Comparison of ENCODE assay signal across 2 cellular contexts in the genomic region with DNA sequence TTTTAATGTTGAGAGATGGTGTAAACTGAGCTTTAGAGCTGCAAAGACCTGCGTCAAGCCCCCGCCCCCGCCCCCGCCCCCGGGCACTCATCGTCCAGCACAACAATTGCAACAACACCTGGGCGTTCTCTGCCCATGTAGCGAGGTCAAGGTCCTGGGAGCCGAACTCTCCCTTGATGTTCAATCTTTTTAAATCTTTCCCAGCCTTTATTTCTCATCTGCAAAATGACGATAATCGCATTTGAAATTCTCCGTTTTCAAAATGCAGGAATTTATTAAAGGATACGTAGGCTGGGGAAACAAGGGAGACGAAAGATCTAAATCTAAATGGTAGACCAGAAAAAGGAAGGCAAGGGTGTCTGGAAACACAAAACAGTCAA.
TF ChIP-seq lines count a peak whose summit lies in the region.

No MANE protein-coding gene starts in this region.

TF ChIP-seq in Ishikawa, 13 proteins besides CTCF, POLR2A, EP300 and RAD21 (continued from another document):
- TF ChIP-seq REST (IDR thresholded peaks at IDR 0.05; ENCODE audit: low read depth) = no peak
- no peak for TF ChIP-seq NFIC (IDR thresholded peaks at IDR 0.05)
- TF ChIP-seq CEBPB (IDR thresholded peaks at IDR 0.05) = peak; percentile 35; the same call in 1 of the 2 replicates
- TF ChIP-seq, protein P1, sequence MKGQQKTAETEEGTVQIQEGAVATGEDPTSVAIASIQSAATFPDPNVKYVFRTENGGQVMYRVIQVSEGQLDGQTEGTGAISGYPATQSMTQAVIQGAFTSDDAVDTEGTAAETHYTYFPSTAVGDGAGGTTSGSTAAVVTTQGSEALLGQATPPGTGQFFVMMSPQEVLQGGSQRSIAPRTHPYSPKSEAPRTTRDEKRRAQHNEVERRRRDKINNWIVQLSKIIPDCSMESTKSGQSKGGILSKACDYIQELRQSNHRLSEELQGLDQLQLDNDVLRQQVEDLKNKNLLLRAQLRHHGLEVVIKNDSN (IDR thresholded peaks at IDR 0.05) = no peak
- 0 out of 2 replicates have a peak, but pooled peaks have one; percentile 17 for TF ChIP-seq TAF1 (IDR thresholded peaks at IDR 0.05; ENCODE audit: low read depth)
- no peak for TF ChIP-seq TCF12 (IDR thresholded peaks at IDR 0.05; ENCODE audit: low read depth)
- TF ChIP-seq, protein P2, sequence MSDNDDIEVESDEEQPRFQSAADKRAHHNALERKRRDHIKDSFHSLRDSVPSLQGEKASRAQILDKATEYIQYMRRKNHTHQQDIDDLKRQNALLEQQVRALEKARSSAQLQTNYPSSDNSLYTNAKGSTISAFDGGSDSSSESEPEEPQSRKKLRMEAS (IDR thresholded peaks at IDR 0.05) = no peak
TF ChIP-seq in Ishikawa: peak in this region for 2.

TF ChIP-seq in K562, 482 proteins besides CTCF, POLR2A, EP300 and RAD21 (continued from another document and continues in another):
- TF ChIP-seq CTCFL (IDR thresholded peaks at IDR 0.05; ENCODE audit: borderline replicate concordance, insufficient read depth, low read depth, low read length, poor library complexity, severe bottlenecking) = no peak
- TF ChIP-seq SIRT6 (IDR thresholded peaks at IDR 0.05; ENCODE audit: low read depth, low read length) = no peak
- TF ChIP-seq, protein P3, sequence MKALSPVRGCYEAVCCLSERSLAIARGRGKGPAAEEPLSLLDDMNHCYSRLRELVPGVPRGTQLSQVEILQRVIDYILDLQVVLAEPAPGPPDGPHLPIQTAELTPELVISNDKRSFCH (CRISPR knock-in tag; IDR thresholded peaks at IDR 0.05) = no peak
- TF ChIP-seq, protein P3 (tag; IDR thresholded peaks at IDR 0.05) = no peak
- TF ChIP-seq GABPB1 (CRISPR knock-in tag; IDR thresholded peaks at IDR 0.05) = no peak
- no peak for TF ChIP-seq DDX20 (tag; IDR thresholded peaks at IDR 0.05; ENCODE audit: low read depth)
- TF ChIP-seq, protein P4, sequence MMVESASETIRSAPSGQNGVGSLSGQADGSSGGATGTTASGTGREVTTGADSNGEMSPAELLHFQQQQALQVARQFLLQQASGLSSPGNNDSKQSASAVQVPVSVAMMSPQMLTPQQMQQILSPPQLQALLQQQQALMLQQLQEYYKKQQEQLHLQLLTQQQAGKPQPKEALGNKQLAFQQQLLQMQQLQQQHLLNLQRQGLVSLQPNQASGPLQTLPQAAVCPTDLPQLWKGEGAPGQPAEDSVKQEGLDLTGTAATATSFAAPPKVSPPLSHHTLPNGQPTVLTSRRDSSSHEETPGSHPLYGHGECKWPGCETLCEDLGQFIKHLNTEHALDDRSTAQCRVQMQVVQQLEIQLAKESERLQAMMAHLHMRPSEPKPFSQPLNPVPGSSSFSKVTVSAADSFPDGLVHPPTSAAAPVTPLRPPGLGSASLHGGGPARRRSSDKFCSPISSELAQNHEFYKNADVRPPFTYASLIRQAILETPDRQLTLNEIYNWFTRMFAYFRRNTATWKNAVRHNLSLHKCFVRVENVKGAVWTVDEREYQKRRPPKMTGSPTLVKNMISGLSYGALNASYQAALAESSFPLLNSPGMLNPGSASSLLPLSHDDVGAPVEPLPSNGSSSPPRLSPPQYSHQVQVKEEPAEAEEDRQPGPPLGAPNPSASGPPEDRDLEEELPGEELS (CRISPR knock-in tag; IDR thresholded peaks at IDR 0.05; ENCODE audit: borderline replicate concordance) = no peak
- TF ChIP-seq FOXA3 (CRISPR knock-in tag; conservative IDR thresholded peaks at IDR 0.05 in 1 of 2, IDR thresholded peaks at IDR 0.05 in 1 of 2) = no peak
- no peak for TF ChIP-seq KAT2B (IDR thresholded peaks at IDR 0.05; ENCODE audit: low read depth, low read length)
- TF ChIP-seq ZNF695 (CRISPR knock-in tag; IDR thresholded peaks at IDR 0.05) = no peak
- TF ChIP-seq ZBTB33 (CRISPR knock-in tag; IDR thresholded peaks at IDR 0.05) = no peak
- TF ChIP-seq NR3C1 (CRISPR knock-in tag; IDR thresholded peaks at IDR 0.05) = no peak
- TF ChIP-seq PHB (CRISPR knock-in tag; IDR thresholded peaks at IDR 0.05) = no peak
- no peak for TF ChIP-seq ETS2 (tag; IDR thresholded peaks at IDR 0.05; ENCODE audit: borderline replicate concordance, poor library complexity, severe bottlenecking)
- TF ChIP-seq ZNF584 (CRISPR knock-in tag; IDR thresholded peaks at IDR 0.05; ENCODE audit: low read depth) = no peak
- TF ChIP-seq POU5F1 (IDR thresholded peaks at IDR 0.05; ENCODE audit: borderline replicate concordance, low read depth, low read length, partially characterized antibody) = no peak
- TF ChIP-seq SRSF7 (optimal IDR thresholded peaks at IDR 0.05; ENCODE audit: low read depth, low read length) = no peak
- TF ChIP-seq PHB2 (IDR thresholded peaks at IDR 0.05; ENCODE audit: low read depth) = no peak
- TF ChIP-seq ARID3B (CRISPR knock-in tag; IDR thresholded peaks at IDR 0.05; ENCODE audit: borderline replicate concordance) = no peak
- 0 out of 2 replicates have a peak, but pooled peaks have one; percentile 6 for TF ChIP-seq PHF21A (IDR thresholded peaks at IDR 0.05; ENCODE audit: borderline replicate concordance, low read depth)
- no peak for TF ChIP-seq CHCHD3 (CRISPR knock-in tag; IDR thresholded peaks at IDR 0.05)
- TF ChIP-seq AFF1 (IDR thresholded peaks at IDR 0.05; ENCODE audit: low read depth in 1 of 2, partially characterized antibody in 2 of 2) = peak in 1 of 2 experiments; percentile 63
- 0 out of 2 replicates have a peak, but pooled peaks have one; percentile 34 for TF ChIP-seq MECOM (CRISPR knock-in tag; IDR thresholded peaks at IDR 0.05)
- TF ChIP-seq MTA1 (IDR thresholded peaks at IDR 0.05; ENCODE audit: borderline replicate concordance) = no peak
- TF ChIP-seq HMG20B (CRISPR knock-in tag; IDR thresholded peaks at IDR 0.05) = 0 out of 2 replicates have a peak, but pooled peaks have one; percentile 44
- peak; percentile 42; the same call in 1 of the 2 replicates for TF ChIP-seq NFIC (IDR thresholded peaks at IDR 0.05)
- TF ChIP-seq ZNF717 (CRISPR knock-in tag; IDR thresholded peaks at IDR 0.05) = no peak
- TF ChIP-seq ZNF586 (CRISPR knock-in tag; conservative IDR thresholded peaks at IDR 0.05) = no peak
- TF ChIP-seq MBD1 (CRISPR knock-in tag; IDR thresholded peaks at IDR 0.05) = no peak
- TF ChIP-seq TEAD2 (tag; IDR thresholded peaks at IDR 0.05) = 0 out of 2 replicates have a peak, but pooled peaks have one; percentile 16
- peak in 1 of 2 experiments; percentile 46; a peak in 1 of 4 replicates for TF ChIP-seq HDAC1 (IDR thresholded peaks at IDR 0.05)
- TF ChIP-seq HLTF (IDR thresholded peaks at IDR 0.05) = no peak
- no peak for TF ChIP-seq ZNF184 (CRISPR knock-in tag; IDR thresholded peaks at IDR 0.05)
- TF ChIP-seq TAF7 (tag; IDR thresholded peaks at IDR 0.05) = peak; percentile 71; the same call in 1 of the 2 replicates
- TF ChIP-seq NRF1 (conservative IDR thresholded peaks at IDR 0.05 in 1 of 2, IDR thresholded peaks at IDR 0.05 in 1 of 2) = no peak
- TF ChIP-seq ARID1B (IDR thresholded peaks at IDR 0.05) = peak; percentile 54; the same call in 1 of the 2 replicates
- TF ChIP-seq SAFB2 (IDR thresholded peaks at IDR 0.05; ENCODE audit: borderline replicate concordance, low read depth, low read length, severe bottlenecking) = no peak
- no peak for TF ChIP-seq CREM (IDR thresholded peaks at IDR 0.05; ENCODE audit: low read depth)
- no peak for TF ChIP-seq TFE3 (CRISPR knock-in tag; IDR thresholded peaks at IDR 0.05)
